ENCODE assay signal across 24 cellular contexts in the genomic region with DNA sequence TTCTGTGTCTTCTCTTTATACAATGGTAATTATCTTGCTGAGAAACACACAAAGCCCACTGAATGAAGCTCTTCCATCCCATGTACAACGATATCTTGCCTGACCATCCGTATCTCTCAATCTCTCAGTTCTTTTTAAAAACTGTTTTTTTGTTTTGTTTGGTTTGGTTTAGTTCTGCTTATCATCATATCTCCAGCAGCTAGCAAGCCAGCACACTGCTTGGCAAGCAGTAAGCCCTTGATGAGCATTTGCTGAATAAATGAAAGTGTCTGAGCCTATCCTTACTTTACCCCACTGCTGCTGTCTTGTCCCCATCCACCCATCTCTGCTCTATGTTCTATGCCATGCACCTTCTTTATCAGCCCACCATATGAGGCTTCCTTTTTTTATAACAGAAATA. TPM values are rescaled to one million over a fixed set of nuclear protein-coding genes. Genes with fewer than 3 reads are reported as not detected.
DNase-seq lines count a peak whose midpoint lies in the region; FAIRE-seq and TF ChIP-seq lines count a peak whose summit lies in the region.
"Had no signal": no experiment of that assay in that cellular context is flagged by ENCODE, and none has a peak within 500 bp of the region (broad histone marks: within the 10 kb centered on the region; RNA-seq: fewer than 3 reads in every experiment).

No MANE protein-coding gene starts in this region.

- H3K14ac ChIP-seq in trophoblast cell (ENCODE audit: low read length) = no peak overlapping the region

- peak overlapping the region; percentile 7 for H3K27ac Mint-ChIP-seq in activated CD4-positive, alpha-beta T cell treated with anti-CD3 and anti-CD28 coated beads, Interleukin-2, amount 10 ng/mL, durations not matched to agents 24 days and 14 days
- no peak overlapping the region for H3K27ac Mint-ChIP-seq in astrocyte (ENCODE audit: unreplicated experiment)
- H3K27ac Mint-ChIP-seq in osteocyte (ENCODE audit: unreplicated experiment) = peak overlapping the region; percentile 56
- H3K27ac Mint-ChIP-seq: activated CD4-positive, alpha-beta memory T cell treated with anti-CD3 and anti-CD28 coated beads, Interleukin-2, amount 10 ng/mL, durations not matched to agents 7 days and 5 days; activated naive CD8-positive, alpha-beta T cell had no signal

- no peak overlapping the region for H3K4ac ChIP-seq in trophoblast cell (ENCODE audit: low read depth, low read length)

- H2AFZ ChIP-seq in Loucy (ENCODE audit: low read length) (no peak overlapping the region), astrocyte (ENCODE audit: low read depth, low read length) (no peak overlapping the region), trophoblast cell (ENCODE audit: insufficient read depth, low read length, poor library complexity) (no peak overlapping the region)

- no peak overlapping the region for H3K4me3 ChIP-seq in Loucy (ENCODE audit: low read length, poor library complexity, severe bottlenecking)
- no peak overlapping the region for H3K4me3 ChIP-seq in astrocyte (ENCODE audit: insufficient read depth, low read depth, low read length)
- H3K4me3 ChIP-seq in trophoblast cell (ENCODE audit: low read depth, low read length) = no peak overlapping the region
- H3K4me3 ChIP-seq: ascending aorta, HAP-1, stomach, tibial artery had no signal

- H3K4me1 ChIP-seq in Loucy (ENCODE audit: insufficient read depth, low read length, poor library complexity, severe bottlenecking) (peaks cover 55% of the 10 kb centered on the region), astrocyte (ENCODE audit: insufficient read depth, low read length) (no peaks in the 10 kb centered on the region), trophoblast cell (ENCODE audit: control insufficient read depth in 1 of 2, insufficient read depth in 2 of 2, low read length in 2 of 2) (no peaks in the 10 kb centered on the region)
- H3K4me1 ChIP-seq: ascending aorta, Caco-2, HAP-1 had no signal

- no peak overlapping the region for H2BK5ac ChIP-seq in trophoblast cell (ENCODE audit: low read depth, low read length, poor library complexity)

- peaks cover 10% of the 10 kb centered on the region for H3K9me3 Mint-ChIP-seq in activated CD4-positive, alpha-beta T cell treated with anti-CD3 and anti-CD28 coated beads, Interleukin-2, amount 10 ng/mL, durations not matched to agents 24 days and 14 days
- H3K9me3 Mint-ChIP-seq in astrocyte (ENCODE audit: unreplicated experiment) (peaks cover 2% of the 10 kb centered on the region), osteocyte (ENCODE audit: unreplicated experiment) (no peaks in the 10 kb centered on the region)
- H3K9me3 Mint-ChIP-seq: central memory CD8-positive, alpha-beta T cell had no signal

- H3K9ac ChIP-seq in Loucy (ENCODE audit: low read depth, low read length, poor library complexity, severe bottlenecking) (no peak overlapping the region), astrocyte (ENCODE audit: low read length) (no peak overlapping the region), trophoblast cell (ENCODE audit: low read length) (no peak overlapping the region)

- no peak overlapping the region for H4K8ac ChIP-seq in trophoblast cell (ENCODE audit: low read depth, low read length)

- H3K4me3 Mint-ChIP-seq in activated CD4-positive, alpha-beta T cell treated with anti-CD3 and anti-CD28 coated beads, Interleukin-2, amount 10 ng/mL, durations not matched to agents 24 days and 14 days = no peak overlapping the region
- no peak overlapping the region for H3K4me3 Mint-ChIP-seq in astrocyte (ENCODE audit: unreplicated experiment)
- no peak overlapping the region for H3K4me3 Mint-ChIP-seq in osteocyte (ENCODE audit: unreplicated experiment)
- H3K4me3 Mint-ChIP-seq: activated CD4-positive, alpha-beta memory T cell treated with anti-CD3 and anti-CD28 coated beads, Interleukin-2, amount 10 ng/mL, durations not matched to agents 7 days and 5 days; activated naive CD8-positive, alpha-beta T cell; central memory CD8-positive, alpha-beta T cell had no signal

- peaks cover 8% of the 10 kb centered on the region for H3K4me1 Mint-ChIP-seq in activated CD4-positive, alpha-beta T cell treated with anti-CD3 and anti-CD28 coated beads, Interleukin-2, amount 10 ng/mL, durations not matched to agents 24 days and 14 days
- H3K4me1 Mint-ChIP-seq in astrocyte (ENCODE audit: low read depth, unreplicated experiment) (peaks cover 28% of the 10 kb centered on the region), osteocyte (ENCODE audit: unreplicated experiment) (peaks cover 6% of the 10 kb centered on the region)

- H2BK12ac ChIP-seq in trophoblast cell (ENCODE audit: low read length) = no peak overlapping the region

- H3K4me2 ChIP-seq in Loucy (ENCODE audit: low read depth, low read length, poor library complexity, severe bottlenecking) = peak overlapping the region; percentile 23
- H3K4me2 ChIP-seq in astrocyte (ENCODE audit: low read length) = no peak overlapping the region
- H3K4me2 ChIP-seq in trophoblast cell (ENCODE audit: low read length) = no peak overlapping the region

- H3K27me3 ChIP-seq in Loucy (ENCODE audit: insufficient read depth, low read length, poor library complexity, severe bottlenecking) (no peaks in the 10 kb centered on the region), astrocyte (ENCODE audit: insufficient read depth, low read length) (no peaks in the 10 kb centered on the region), trophoblast cell (ENCODE audit: insufficient read depth, low read length) (no peaks in the 10 kb centered on the region)
- H3K27me3 ChIP-seq: ascending aorta, stomach, tibial artery had no signal

- intact Hi-C loops in activated CD4-positive, alpha-beta T cell treated with anti-CD3 and anti-CD28 coated beads, Interleukin-2, amount 10 ng/mL, durations not matched to agents 24 days and 14 days (cut with micrococcal nuclease) = no loop called here

- H3K23ac ChIP-seq in trophoblast cell (ENCODE audit: low read length) = no peak overlapping the region

- H3K9me2 ChIP-seq in Loucy (replicated peaks; ENCODE audit: low read depth, low read length) = no peaks in the 10 kb centered on the region

- H2BK120ac ChIP-seq in trophoblast cell (ENCODE audit: insufficient read depth, low read length, poor library complexity) = no peak overlapping the region

- no peak for DNase-seq in activated CD4-positive, alpha-beta T cell treated with anti-CD3 and anti-CD28 coated beads, Interleukin-2, amount 10 ng/mL, durations not matched to agents 24 days and 14 days
- no peak for DNase-seq in activated CD4-positive, alpha-beta T cell treated with anti-CD3 and anti-CD28 coated beads for 1 hour
- DNase-seq in astrocyte (ENCODE audit: low read depth) (no peak), osteocyte (ENCODE audit: extremely low spot score, unreplicated experiment) (no peak), COLO668 (lab: John Stamatoyannopoulos, UW; ENCODE audit: unreplicated experiment) (no peak), trophoblast cell (no peak)
- DNase-seq in stimulated activated CD4-positive, alpha-beta T cell treated with anti-CD3 and anti-CD28 coated beads, Interleukin-15, amount 100 ng/mL, for 24 hours = no peak
- DNase-seq: 8988T; activated CD4-positive, alpha-beta memory T cell treated with anti-CD3 and anti-CD28 coated beads, Interleukin-2, amount 10 ng/mL, durations not matched to agents 7 days and 5 days; activated effector memory CD4-positive, alpha-beta T cell treated with Interleukin-2 at 50 U/mL for 16 hours; AML-193; Caco-2; dermis blood vessel endothelial cell; Kasumi-1; NCI-H446 treated with DMSO at 0.1 percent for 48 hours; stomach; T-helper 9 cell; tibial artery had no signal

- H4K12ac ChIP-seq in trophoblast cell (ENCODE audit: low read depth, low read length) = no peak overlapping the region

- H4K91ac ChIP-seq in trophoblast cell (ENCODE audit: low read depth, low read length) = no peak overlapping the region

- H3K27ac ChIP-seq in astrocyte (ENCODE audit: low read depth, low read length) (no peak overlapping the region), trophoblast cell (ENCODE audit: low read depth, low read length) (no peak overlapping the region)
- H3K27ac ChIP-seq: ascending aorta, stomach, tibial artery had no signal

- H4K20me1 ChIP-seq in Loucy (ENCODE audit: insufficient read depth, low read length, poor library complexity, severe bottlenecking) = peaks cover 3% of the 10 kb centered on the region
- peaks cover 68% of the 10 kb centered on the region for H4K20me1 ChIP-seq in astrocyte (ENCODE audit: insufficient read depth, low read length)

- H3K79me2 ChIP-seq in Loucy (ENCODE audit: insufficient read depth, low read length) (no peaks in the 10 kb centered on the region), astrocyte (ENCODE audit: insufficient read depth, low read length) (peaks cover 99% of the 10 kb centered on the region), trophoblast cell (ENCODE audit: control insufficient read depth, insufficient read depth, low read length, poor library complexity) (no peaks in the 10 kb centered on the region)

- H3K18ac ChIP-seq in trophoblast cell (ENCODE audit: low read length) = no peak overlapping the region

- peaks cover 52% of the 10 kb centered on the region for H3K36me3 Mint-ChIP-seq in activated CD4-positive, alpha-beta T cell treated with anti-CD3 and anti-CD28 coated beads, Interleukin-2, amount 10 ng/mL, durations not matched to agents 24 days and 14 days (ENCODE audit: low read depth)
- H3K36me3 Mint-ChIP-seq in astrocyte (ENCODE audit: low read depth, unreplicated experiment) (peaks cover 54% of the 10 kb centered on the region), osteocyte (ENCODE audit: unreplicated experiment) (peaks cover 66% of the 10 kb centered on the region)

- WGBS in trophoblast cell (ENCODE audit: extremely low coverage, insufficient coverage, insufficient read length) = no CpG with 5 or more reads among the region's 2 CpGs

- FAIRE-seq in astrocyte (lab: Jason Lieb, UNC) = peak; percentile 52
- FAIRE-seq: GM18507 had no signal

- H3K9me3 ChIP-seq in Loucy (ENCODE audit: insufficient read depth, low read depth, low read length) (no peaks in the 10 kb centered on the region; the same call in 1 of the 2 replicates), astrocyte (ENCODE audit: insufficient read depth, low read depth, low read length) (no peaks in the 10 kb centered on the region), trophoblast cell (ENCODE audit: insufficient read depth, low read depth, low read length) (no peaks in the 10 kb centered on the region)
- H3K9me3 ChIP-seq: ascending aorta, Caco-2, HAP-1, stomach, tibial artery had no signal

- no peaks in the 10 kb centered on the region for H3K79me1 ChIP-seq in trophoblast cell (ENCODE audit: low read length)

- no peak overlapping the region for H2AK5ac ChIP-seq in trophoblast cell (ENCODE audit: low read length)

- H3K27me3 Mint-ChIP-seq in activated CD4-positive, alpha-beta T cell treated with anti-CD3 and anti-CD28 coated beads, Interleukin-2, amount 10 ng/mL, durations not matched to agents 24 days and 14 days = no peaks in the 10 kb centered on the region
- no peaks in the 10 kb centered on the region for H3K27me3 Mint-ChIP-seq in astrocyte (ENCODE audit: low read depth, unreplicated experiment)
- no peaks in the 10 kb centered on the region for H3K27me3 Mint-ChIP-seq in osteocyte (ENCODE audit: unreplicated experiment)
- H3K27me3 Mint-ChIP-seq: activated CD4-positive, alpha-beta memory T cell treated with anti-CD3 and anti-CD28 coated beads, Interleukin-2, amount 10 ng/mL, durations not matched to agents 7 days and 5 days; activated naive CD8-positive, alpha-beta T cell; central memory CD8-positive, alpha-beta T cell had no signal

- TF ChIP-seq CTCF in Loucy (conservative IDR thresholded peaks at IDR 0.05; ENCODE audit: low read length) (no peak), astrocyte (IDR thresholded peaks at IDR 0.05; ENCODE audit: insufficient read depth, low read depth, low read length) (no peak), osteocyte (IDR thresholded peaks at IDR 0.05) (no peak)

- H3K36me3 ChIP-seq in Loucy (ENCODE audit: insufficient read depth, low read length) = peaks cover 91% of the 10 kb centered on the region
- peaks cover 94% of the 10 kb centered on the region for H3K36me3 ChIP-seq in astrocyte (ENCODE audit: insufficient read depth, low read length)
- peaks cover 20 to 40% of the 10 kb centered on the region in 2 experiments for H3K36me3 ChIP-seq in trophoblast cell (ENCODE audit: control insufficient read depth in 1 of 2, insufficient read depth in 2 of 2, low read length in 2 of 2)

- peaks cover 12% of the 10 kb centered on the region; the same call in 1 of the 2 replicates for H3F3A ChIP-seq in Loucy (ENCODE audit: low read depth)

RNA-seq across cellular contexts. Expression of a gene that starts 34.2 kb away (rescaled TPM):
- total RNA-seq in activated CD4-positive, alpha-beta T cell treated with anti-CD3 and anti-CD28 coated beads, Interleukin-2, amount 10 ng/mL, durations not matched to agents 24 days and 14 days = 50.5 and 57.5 TPM in 2 replicates
- total RNA-seq in astrocyte (2,575 and 2,956 TPM in 2 replicates), osteocyte (943 and 946 TPM in 2 replicates)
- 787 and 808 TPM in 2 replicates for polyA plus RNA-seq in trophoblast cell (2013)

Comparison
In these comparisons a context has a peak if more than half of its experiments do, and no peak if none do; other contexts are left out.
1. RNA of a gene that starts 34.2 kb away (total RNA-seq): 2,575 to 2,956 TPM in astrocyte and 943 to 946 TPM in osteocyte; 50.5 to 57.5 TPM in activated CD4-positive, alpha-beta T cell treated with anti-CD3 and anti-CD28 coated beads, Interleukin-2, amount 10 ng/mL, durations not matched to agents 24 days and 14 days; every median in the first group is over 10 times any median in the second.